12 cellular contexts compared by ENCODE assay signal in genomic region chr11:12120031-12121008, GRCh38. TPM values are rescaled to one million over a fixed set of nuclear protein-coding genes. Genes with fewer than 3 reads are reported as not detected.
A peak's percentile ranks its signal among the peaks of the same experiment; 100 is the strongest.
DNase-seq lines count a peak whose midpoint lies in the region; ATAC-seq, FAIRE-seq and TF ChIP-seq lines count a peak whose summit lies in the region.
"Had no signal": no experiment of that assay in that cellular context is flagged by ENCODE, and none has a peak within 500 bp of the region (broad histone marks: within the 10 kb centered on the region; RNA-seq: fewer than 3 reads in every experiment).

No MANE protein-coding gene starts in this region.

- FAIRE-seq in HepG2 (lab: Jason Lieb, UNC), result no peak
- FAIRE-seq: colon had no signal

- peak overlapping the region; percentile 69 for H3K27ac ChIP-seq in right cardiac atrium (ENCODE audit: low read length)
- H3K27ac ChIP-seq in heart left ventricle, result peak overlapping the region in 6 of 12 donors; percentile 1 to 81 (median 16)
- no peak overlapping the region for H3K27ac ChIP-seq in HepG2 (ENCODE audit: extremely low read length, insufficient read depth, low read length)
- H3K27ac ChIP-seq in vagina, result peak overlapping the region; percentile 37

- H3K4me3 ChIP-seq in right cardiac atrium (ENCODE audit: low read length), result no peak overlapping the region
- H3K4me3 ChIP-seq in heart left ventricle, result no peak overlapping the region
- H3K4me3 ChIP-seq in HepG2 (replicated peaks in 1 of 3; ENCODE audit: insufficient read depth in 1 of 3, low read depth in 2 of 3, low read length in 3 of 3), result no peak overlapping the region
- no peak overlapping the region for H3K4me3 ChIP-seq in vagina

- ATAC-seq in right cardiac atrium (peak in 1 of 2 donors; percentile 22), heart left ventricle (no peak), HepG2 (no peak), HG03196 (IDR thresholded peaks at IDR 0.05; ENCODE audit: unreplicated experiment) (no peak), HG02763 (IDR thresholded peaks at IDR 0.05; ENCODE audit: unreplicated experiment) (no peak)
- ATAC-seq: stimulated activated naive CD8-positive, alpha-beta T cell treated with anti-CD3 and anti-CD28 coated beads, Interleukin-15, Interleukin-2, amounts not matched to agents 100 U/mL and 50 U/mL, for 24 hours had no signal

- no peaks in the 10 kb centered on the region for H3K27me3 Mint-ChIP-seq in activated T-helper 2 cell treated with anti-CD3 and anti-CD28 coated beads, Interferon-gamma antibody, Interleukin-2, Interleukin-4, amounts not matched to agents 10 μg/mL and 5 μg/mL and 100 μg/mL, durations not matched to agents 14 hours and 24 hours and 36 hours (ENCODE audit: low read depth)

- 70% methylated on average over 9 of the region's 9 CpGs for WGBS in right cardiac atrium
- 74 to 89% (median 81%) methylated on average over 9 of the region's 9 CpGs for whole genome bisulfite sequencing in heart left ventricle, 4 donors
- 19% methylated on average over 5 of the region's 9 CpGs for whole genome bisulfite sequencing in HepG2 (ENCODE audit: low lambda C conversion rate)

- H3K4me1 Mint-ChIP-seq in activated T-helper 2 cell treated with anti-CD3 and anti-CD28 coated beads, Interferon-gamma antibody, Interleukin-2, Interleukin-4, amounts not matched to agents 10 μg/mL and 5 μg/mL and 100 μg/mL, durations not matched to agents 14 hours and 24 hours and 36 hours (ENCODE audit: low read depth), result peaks cover 78% of the 10 kb centered on the region
- H3K4me1 Mint-ChIP-seq: B cell had no signal

- H3K36me3 ChIP-seq in heart left ventricle (peaks cover 0 to 6% (median 0%) of the 10 kb centered on the region in 9 donors), HepG2 (replicated peaks in 1 of 2; ENCODE audit: control insufficient read depth in 1 of 2, insufficient read depth in 2 of 2, low read length in 2 of 2) (no peaks in the 10 kb centered on the region), vagina (no peaks in the 10 kb centered on the region)

- TF ChIP-seq EP300 in HepG2 (IDR thresholded peaks at IDR 0.05; ENCODE audit: low read depth in 2 of 2, low read length in 2 of 2) (no peak), HepG2 (CRISPR knock-in tag; IDR thresholded peaks at IDR 0.05; ENCODE audit: borderline replicate concordance) (no peak)

- DNase-seq in right cardiac atrium (no peak), heart left ventricle (no peak), HepG2 (ENCODE audit: low spot score) (peak; percentile 25), vagina (ENCODE audit: extremely low spot score in 2 of 2) (no peak), RKO (ENCODE audit: low spot score) (no peak)
- no peak for DNase-seq in activated T-helper 2 cell treated with anti-CD3 and anti-CD28 coated beads, Interferon-gamma antibody, Interleukin-2, Interleukin-4, amounts not matched to agents 10 μg/mL and 5 μg/mL and 100 μg/mL, durations not matched to agents 14 hours and 24 hours and 36 hours (ENCODE audit: low spot score)
- DNase-seq: activated CD8-positive, alpha-beta memory T cell treated with anti-CD3 and anti-CD28 coated beads, Interleukin-2, amount 50 U/mL, for 48 hours; stimulated activated naive CD8-positive, alpha-beta T cell treated with anti-CD3 and anti-CD28 coated beads, Interleukin-15, Interleukin-2, amounts not matched to agents 100 U/mL and 50 U/mL, for 24 hours had no signal

- no peak overlapping the region for H2AFZ ChIP-seq in HepG2 (ENCODE audit: low read length)

- H3K9me3 Mint-ChIP-seq in activated T-helper 2 cell treated with anti-CD3 and anti-CD28 coated beads, Interferon-gamma antibody, Interleukin-2, Interleukin-4, amounts not matched to agents 10 μg/mL and 5 μg/mL and 100 μg/mL, durations not matched to agents 14 hours and 24 hours and 36 hours, result no peaks in the 10 kb centered on the region

- H3K4me1 ChIP-seq in right cardiac atrium (ENCODE audit: control insufficient read depth, insufficient read depth, low read length) (peaks cover 33% of the 10 kb centered on the region), heart left ventricle (peaks cover 3 to 86% (median 64%) of the 10 kb centered on the region in 12 donors), HepG2 (ENCODE audit: insufficient read depth, low read length) (peaks cover 21% of the 10 kb centered on the region), vagina (peaks cover 16% of the 10 kb centered on the region)

- H3K27ac Mint-ChIP-seq in activated T-helper 2 cell treated with anti-CD3 and anti-CD28 coated beads, Interferon-gamma antibody, Interleukin-2, Interleukin-4, amounts not matched to agents 10 μg/mL and 5 μg/mL and 100 μg/mL, durations not matched to agents 14 hours and 24 hours and 36 hours, result peak overlapping the region; percentile 51
- H3K27ac Mint-ChIP-seq: B cell had no signal

- H3K36me3 Mint-ChIP-seq in activated T-helper 2 cell treated with anti-CD3 and anti-CD28 coated beads, Interferon-gamma antibody, Interleukin-2, Interleukin-4, amounts not matched to agents 10 μg/mL and 5 μg/mL and 100 μg/mL, durations not matched to agents 14 hours and 24 hours and 36 hours (ENCODE audit: low read depth), result peaks cover 67% of the 10 kb centered on the region

- no peak overlapping the region for H3K9ac ChIP-seq in HepG2 (ENCODE audit: insufficient read depth, low read depth, low read length)

- no TSS peak for BruUV-seq in HepG2 (replicated peaks; lab: Mats Ljungman, UMichigan)

- intact Hi-C loops in right cardiac atrium (cut with DNase I) (no loop called here), heart left ventricle (cut with DNase I) (no loop called here), HepG2 (cut with micrococcal nuclease; ENCODE audit: unreplicated experiment) (loop anchor here (5.0 kb wide), 3 partner anchors 33 to 162 kb away; no protein-coding TSS in a partner anchor), vagina (cut with DNase I) (loop anchor here (5.0 kb wide), 1 partner anchor 292 kb away; no protein-coding TSS in a partner anchor)
- intact Hi-C loops in activated T-helper 2 cell treated with anti-CD3 and anti-CD28 coated beads, Interferon-gamma antibody, Interleukin-2, Interleukin-4, amounts not matched to agents 10 μg/mL and 5 μg/mL and 100 μg/mL, durations not matched to agents 14 hours and 24 hours and 36 hours (cut with micrococcal nuclease), result no loop called here

- H4K20me1 ChIP-seq in HepG2 (ENCODE audit: insufficient read depth, low read length), result no peaks in the 10 kb centered on the region

- TF ChIP-seq CTCF in heart left ventricle (IDR thresholded peaks at IDR 0.05) (no peak), HepG2 (CRISPR knock-in tag; IDR thresholded peaks at IDR 0.05) (no peak), vagina (IDR thresholded peaks at IDR 0.05) (no peak)

- POLR2A ChIA-PET in HepG2 (lab: Yijun Ruan, JAX), result no interaction called here

- H3K27me3 ChIP-seq in right cardiac atrium (ENCODE audit: control insufficient read depth, insufficient read depth) (no peaks in the 10 kb centered on the region), heart left ventricle (no peaks in the 10 kb centered on the region), HepG2 (ENCODE audit: control insufficient read depth in 1 of 2, insufficient read depth in 2 of 2, low read length in 2 of 2) (no peaks in the 10 kb centered on the region), vagina (no peaks in the 10 kb centered on the region)

- CTCF ChIA-PET in HepG2 (lab: Yijun Ruan, JAX; ENCODE audit: low intra/inter-chr PET ratio, low total read pairs), result no interaction called here

- TF ChIP-seq POLR2A in heart left ventricle (IDR thresholded peaks at IDR 0.05) (no peak), HepG2 (IDR thresholded peaks at IDR 0.05; ENCODE audit: insufficient read depth in 1 of 2, low read depth in 2 of 2, low read length in 2 of 2) (no peak), vagina (IDR thresholded peaks at IDR 0.05) (no peak)

- in situ Hi-C loops in HepG2 (cut with HindIII; ENCODE audit: extremely low pct_ligation_motif_present, low pct_unique_long_range_greater_than_20kb), result no loop called here

- no peak for TF ChIP-seq RAD21 in HepG2 (CRISPR knock-in tag; IDR thresholded peaks at IDR 0.05)

- H3K9me3 ChIP-seq in right cardiac atrium (ENCODE audit: control insufficient read depth, low read length), result no peaks in the 10 kb centered on the region
- H3K9me3 ChIP-seq in heart left ventricle, result no peaks in the 10 kb centered on the region
- no peaks in the 10 kb centered on the region for H3K9me3 ChIP-seq in HepG2 (ENCODE audit: low read length)
- H3K9me3 ChIP-seq in vagina, result no peaks in the 10 kb centered on the region

- H3K4me2 ChIP-seq in HepG2 (ENCODE audit: low read depth, low read length), result no peak overlapping the region

- no peak overlapping the region for H3K4me3 Mint-ChIP-seq in activated T-helper 2 cell treated with anti-CD3 and anti-CD28 coated beads, Interferon-gamma antibody, Interleukin-2, Interleukin-4, amounts not matched to agents 10 μg/mL and 5 μg/mL and 100 μg/mL, durations not matched to agents 14 hours and 24 hours and 36 hours (ENCODE audit: low read depth)
- H3K4me3 Mint-ChIP-seq: B cell had no signal

- H3K79me2 ChIP-seq in HepG2 (ENCODE audit: insufficient read depth, low read length), result no peaks in the 10 kb centered on the region

RNA-seq across cellular contexts. Expression of gene MICAL2, which starts 9.9 kb away (rescaled TPM):
- total RNA-seq in right cardiac atrium (100 to 1,000 TPM in 1 of 4 donors, 10 to 100 TPM in 3; 92.1 to 115 (median 95.1) TPM), heart left ventricle (100 to 1,000 TPM in 2 of 9 donors, 10 to 100 TPM in 7; 48.2 to 110 (median 87.8) TPM), HepG2 (2016; rRNA removed; fragmentation: Illumina TruSeq; extraction: Trizol) (1.1 and 1.4 TPM in 2 replicates), vagina (41.7 TPM)
- polyA plus RNA-seq in right cardiac atrium (62.9 TPM), heart left ventricle (10 to 100 TPM; 37.6 to 86.4 TPM), HepG2 (2011; rRNA removed) (0.59 and 0.78 TPM in 2 replicates)
- total RNA-seq in activated T-helper 2 cell treated with anti-CD3 and anti-CD28 coated beads, Interferon-gamma antibody, Interleukin-2, Interleukin-4, amounts not matched to agents 10 μg/mL and 5 μg/mL and 100 μg/mL, durations not matched to agents 14 hours and 24 hours and 36 hours, result 736 TPM in 2 replicates
- total RNA-seq in HepG2 (2016; cell fraction: cytosol; rRNA removed; fragmentation: Illumina TruSeq; extraction: Trizol; ENCODE audit: low read depth), result 0.18 and 0.51 TPM in 2 replicates
- total RNA-seq in HepG2 (2016; cell fraction: insoluble cytoplasmic fraction; rRNA removed; fragmentation: Illumina TruSeq; extraction: Trizol), result 1.1 and 1.7 TPM in 2 replicates
- 1.1 and 1.3 TPM in 2 replicates for total RNA-seq in HepG2 (2016; cell fraction: membrane; rRNA removed; fragmentation: Illumina TruSeq; extraction: Trizol)
- total RNA-seq in HepG2 (2016; cell fraction: nucleus; rRNA removed; fragmentation: Illumina TruSeq; extraction: Trizol), result 1.6 and 3.7 TPM in 2 replicates
- polyA plus RNA-seq in HepG2 (2011; cell fraction: cytosol; rRNA removed), result 0.46 and 0.50 TPM in 2 replicates
- 0.61 and 0.97 TPM in 2 replicates for polyA plus RNA-seq in HepG2 (2011; cell fraction: nucleus; rRNA removed)
- polyA plus RNA-seq in HepG2 (2012), result 0.48 and 1.6 TPM in 2 replicates
- 0.29 and 0.53 TPM in 2 replicates for polyA plus RNA-seq in HepG2 (2016; cell fraction: cytosol; fragmentation: Illumina TruSeq; extraction: Trizol; ENCODE audit: low read depth)
- polyA plus RNA-seq in HepG2 (2016; cell fraction: insoluble cytoplasmic fraction; fragmentation: Illumina TruSeq; extraction: Trizol; ENCODE audit: low read depth), result 0.73 and 1.3 TPM in 2 replicates
- 0.34 and 0.39 TPM in 2 replicates for polyA plus RNA-seq in HepG2 (2016; cell fraction: membrane; fragmentation: Illumina TruSeq; extraction: Trizol; ENCODE audit: low read depth)
- polyA plus RNA-seq in HepG2 (2016; cell fraction: nucleus; fragmentation: Illumina TruSeq; extraction: Trizol; ENCODE audit: insufficient read depth, low read depth), result 1.2 and 2.1 TPM in 2 replicates
- 1.6 and 8.6 TPM in 2 replicates for polyA minus RNA-seq in HepG2 (2011; rRNA and poly(A)+ RNA removed; ENCODE audit: low replicate concordance)
- polyA minus RNA-seq in HepG2 (2011; cell fraction: cytosol; rRNA and poly(A)+ RNA removed), result 0.70 and 2.7 TPM in 2 replicates
- polyA minus RNA-seq in HepG2 (2011; cell fraction: nucleus; rRNA and poly(A)+ RNA removed), result 2.4 and 3.5 TPM in 2 replicates

Comparison
In these comparisons a context has a peak if more than half of its experiments do, and no peak if none do; other contexts are left out.
1. intact Hi-C loops: an anchor here in HepG2 (5.0 kb wide) and vagina (5.0 kb wide); none called in right cardiac atrium, heart left ventricle and activated T-helper 2 cell treated with anti-CD3 and anti-CD28 coated beads, Interferon-gamma antibody, Interleukin-2, Interleukin-4, amounts not matched to agents 10 μg/mL and 5 μg/mL and 100 μg/mL, durations not matched to agents 14 hours and 24 hours and 36 hours.